In genomic region chr6:79506251-79506650, GRCh38 we compare ENCODE assay signal across 20 cellular contexts.
"Had no signal": no experiment of that assay in that cellular context is flagged by ENCODE, and none has a peak within 500 bp of the region (broad histone marks: within the 10 kb centered on the region; RNA-seq: fewer than 3 reads in every experiment).

No MANE protein-coding gene starts in this region.

- H3K9me3 ChIP-seq: body of pancreas, esophagus muscularis mucosa, spleen, thyroid gland had no signal

- H3K27ac Mint-ChIP-seq: activated CD4-positive, alpha-beta memory T cell treated with anti-CD3 and anti-CD28 coated beads, Interleukin-2, amount 10 ng/mL, durations not matched to agents 7 days and 5 days; activated CD8-positive, alpha-beta memory T cell treated with anti-CD3 and anti-CD28 coated beads, Interleukin-2, amount 10 ng/mL, durations not matched to agents 7 days and 5 days; activated naive CD8-positive, alpha-beta T cell treated with anti-CD3 and anti-CD28 coated beads, Interleukin-2, amount 10 ng/mL, durations not matched to agents 7 days and 5 days; activated T-helper 17 cell treated with anti-CD3 and anti-CD28 coated beads, Interleukin-2, amount 50 U/mL, for 72 hours; mesothelial cell of epicardium; natural killer cell treated with Interleukin-12 subunit alpha and Interleukin-12 subunit beta and Interleukin-15 and Interleukin-18, amount 100 ng/mL, for 72 hours; stimulated activated naive B cell treated with anti-CD40 and anti-IgM and Interleukin-4, amounts not matched to agents 10 μg/mL and 1 μg/mL and 100 μg/mL, for 72 hours; T-cell had no signal

- H3K4me1 ChIP-seq: body of pancreas, esophagus muscularis mucosa, sigmoid colon, spleen had no signal

- H3K27me3 Mint-ChIP-seq: activated CD4-positive, alpha-beta memory T cell treated with anti-CD3 and anti-CD28 coated beads, Interleukin-2, amount 10 ng/mL, durations not matched to agents 7 days and 5 days; activated CD8-positive, alpha-beta memory T cell treated with anti-CD3 and anti-CD28 coated beads, Interleukin-2, amount 10 ng/mL, durations not matched to agents 7 days and 5 days; activated naive CD8-positive, alpha-beta T cell treated with anti-CD3 and anti-CD28 coated beads, Interleukin-2, amount 10 ng/mL, durations not matched to agents 7 days and 5 days; activated T-helper 17 cell treated with anti-CD3 and anti-CD28 coated beads, Interleukin-2, amount 50 U/mL, for 72 hours; natural killer cell treated with Interleukin-12 subunit alpha and Interleukin-12 subunit beta and Interleukin-15 and Interleukin-18, amount 100 ng/mL, for 72 hours; stimulated activated naive B cell treated with anti-CD40 and anti-IgM and Interleukin-4, amounts not matched to agents 10 μg/mL and 1 μg/mL and 100 μg/mL, for 72 hours; T-cell had no signal

- H3K27ac ChIP-seq: body of pancreas, coronary artery, esophagus muscularis mucosa, sigmoid colon, spleen, thyroid gland had no signal

- H3K9me3 Mint-ChIP-seq: activated CD4-positive, alpha-beta memory T cell treated with anti-CD3 and anti-CD28 coated beads, Interleukin-2, amount 10 ng/mL, durations not matched to agents 7 days and 5 days; activated naive CD8-positive, alpha-beta T cell treated with anti-CD3 and anti-CD28 coated beads, Interleukin-2, amount 10 ng/mL, durations not matched to agents 7 days and 5 days; activated T-helper 17 cell treated with anti-CD3 and anti-CD28 coated beads, Interleukin-2, amount 50 U/mL, for 72 hours; natural killer cell treated with Interleukin-12 subunit alpha and Interleukin-12 subunit beta and Interleukin-15 and Interleukin-18, amount 100 ng/mL, for 72 hours had no signal

- H3K4me3 ChIP-seq: body of pancreas, coronary artery, esophagus muscularis mucosa, lung, sigmoid colon, spleen, thyroid gland had no signal

- H3K36me3 ChIP-seq: sigmoid colon, spleen, thyroid gland had no signal

- DNase-seq: activated CD4-positive, alpha-beta memory T cell treated with anti-CD3 and anti-CD28 coated beads, Interleukin-2, amount 10 ng/mL, durations not matched to agents 7 days and 5 days; activated CD4-positive, alpha-beta T cell treated with anti-CD3 and anti-CD28 coated beads for 48 hours; activated CD4-positive, CD25-positive, alpha-beta regulatory T cell; activated CD8-positive, alpha-beta memory T cell treated with anti-CD3 and anti-CD28 coated beads, Interleukin-2, amount 10 ng/mL, durations not matched to agents 7 days and 5 days; activated naive CD4-positive, alpha-beta T cell treated with Interleukin-2 at 50 U/mL for 16 hours; activated naive CD8-positive, alpha-beta T cell treated with anti-CD3 and anti-CD28 coated beads, Interleukin-2, amount 10 ng/mL, durations not matched to agents 7 days and 5 days; amygdala; body of pancreas; sigmoid colon; spleen; stimulated activated CD4-positive, alpha-beta T cell treated with anti-CD3 and anti-CD28 coated beads, Interleukin-4, amount 100 ng/mL, for 4 hours; stimulated activated naive B cell treated with anti-CD40 and anti-IgM and Interleukin-4, amounts not matched to agents 10 μg/mL and 1 μg/mL and 100 μg/mL, for 72 hours; T-cell; thyroid gland had no signal

- H3K36me3 Mint-ChIP-seq: activated CD8-positive, alpha-beta memory T cell treated with anti-CD3 and anti-CD28 coated beads, Interleukin-2, amount 10 ng/mL, durations not matched to agents 7 days and 5 days; activated naive CD8-positive, alpha-beta T cell treated with anti-CD3 and anti-CD28 coated beads, Interleukin-2, amount 10 ng/mL, durations not matched to agents 7 days and 5 days; natural killer cell treated with Interleukin-12 subunit alpha and Interleukin-12 subunit beta and Interleukin-15 and Interleukin-18, amount 100 ng/mL, for 72 hours; stimulated activated naive B cell treated with anti-CD40 and anti-IgM and Interleukin-4, amounts not matched to agents 10 μg/mL and 1 μg/mL and 100 μg/mL, for 72 hours; T-cell had no signal

- H3K27me3 ChIP-seq: body of pancreas, esophagus muscularis mucosa, sigmoid colon, spleen, thyroid gland had no signal

- H3K4me1 Mint-ChIP-seq: activated CD4-positive, alpha-beta memory T cell treated with anti-CD3 and anti-CD28 coated beads, Interleukin-2, amount 10 ng/mL, durations not matched to agents 7 days and 5 days; activated CD8-positive, alpha-beta memory T cell treated with anti-CD3 and anti-CD28 coated beads, Interleukin-2, amount 10 ng/mL, durations not matched to agents 7 days and 5 days; activated naive CD8-positive, alpha-beta T cell treated with anti-CD3 and anti-CD28 coated beads, Interleukin-2, amount 10 ng/mL, durations not matched to agents 7 days and 5 days; activated T-helper 17 cell treated with anti-CD3 and anti-CD28 coated beads, Interleukin-2, amount 50 U/mL, for 72 hours; mesothelial cell of epicardium; stimulated activated naive B cell treated with anti-CD40 and anti-IgM and Interleukin-4, amounts not matched to agents 10 μg/mL and 1 μg/mL and 100 μg/mL, for 72 hours; T-cell had no signal

- H3K4me3 Mint-ChIP-seq: activated CD4-positive, alpha-beta memory T cell treated with anti-CD3 and anti-CD28 coated beads, Interleukin-2, amount 10 ng/mL, durations not matched to agents 7 days and 5 days; activated CD8-positive, alpha-beta memory T cell treated with anti-CD3 and anti-CD28 coated beads, Interleukin-2, amount 10 ng/mL, durations not matched to agents 7 days and 5 days; activated naive CD8-positive, alpha-beta T cell treated with anti-CD3 and anti-CD28 coated beads, Interleukin-2, amount 10 ng/mL, durations not matched to agents 7 days and 5 days; activated T-helper 17 cell treated with anti-CD3 and anti-CD28 coated beads, Interleukin-2, amount 50 U/mL, for 72 hours; mesothelial cell of epicardium; natural killer cell treated with Interleukin-12 subunit alpha and Interleukin-12 subunit beta and Interleukin-15 and Interleukin-18, amount 100 ng/mL, for 72 hours; stimulated activated naive B cell treated with anti-CD40 and anti-IgM and Interleukin-4, amounts not matched to agents 10 μg/mL and 1 μg/mL and 100 μg/mL, for 72 hours; T-cell had no signal
